ENCODE assay signal across 15 cellular contexts in genomic region chr17:1737531-1738291, GRCh38. TPM values are rescaled to one million over a fixed set of nuclear protein-coding genes. Genes with fewer than 3 reads are reported as not detected.
DNase-seq lines count a peak whose midpoint lies in the region; ATAC-seq and TF ChIP-seq lines count a peak whose summit lies in the region.
"Had no signal": no experiment of that assay in that cellular context is flagged by ENCODE, and none has a peak within 500 bp of the region (broad histone marks: within the 10 kb centered on the region; RNA-seq: fewer than 3 reads in every experiment).

No MANE protein-coding gene starts in this region.

- H3K9me3 Mint-ChIP-seq in endodermal cell: peaks cover 10% of the 10 kb centered on the region
- H3K9me3 Mint-ChIP-seq: activated T-helper 1 cell treated with anti-CD3 and anti-CD28 coated beads, Interleukin-12 subunit alpha, Interleukin-12 subunit beta, Interleukin-2, Interleukin-4 antibody, amounts not matched to agents 30 ng/mL and 10 ng/mL and 1 ng/mL, durations not matched to agents 14 hours and 24 hours and 36 hours; memory B cell had no signal

- no peak for DNase-seq in Right ventricle myocardium superior
- no peak for DNase-seq in left ventricle myocardium inferior
- DNase-seq in left colon: no peak
- DNase-seq in aorta: no peak
- no peak for DNase-seq in endodermal cell
- DNase-seq: activated CD4-positive, alpha-beta T cell treated with anti-CD3 and anti-CD28 coated beads, Interleukin-2, amount 50 U/mL, for 4 hours; GF-D8; MM.1S; NCI-H774; SHP77; T1000 had no signal

- H3K4me3 Mint-ChIP-seq in endodermal cell: no peak overlapping the region
- H3K4me3 Mint-ChIP-seq: activated T-helper 1 cell treated with anti-CD3 and anti-CD28 coated beads, Interleukin-12 subunit alpha, Interleukin-12 subunit beta, Interleukin-2, Interleukin-4 antibody, amounts not matched to agents 30 ng/mL and 10 ng/mL and 1 ng/mL, durations not matched to agents 14 hours and 24 hours and 36 hours; memory B cell had no signal

- H3K9me3 ChIP-seq in left ventricle myocardium inferior (replicated peaks): no peaks in the 10 kb centered on the region
- H3K9me3 ChIP-seq in aorta (ENCODE audit: control insufficient read depth, low read length): no peaks in the 10 kb centered on the region
- H3K9me3 ChIP-seq in endodermal cell (ENCODE audit: control insufficient read depth, low read length): no peaks in the 10 kb centered on the region
- H3K9me3 ChIP-seq: ascending aorta had no signal

- H3K36me3 ChIP-seq in left ventricle myocardium inferior (peaks cover 37% of the 10 kb centered on the region), aorta (ENCODE audit: control insufficient read depth in 1 of 2, insufficient read depth in 2 of 2, low read length in 1 of 2) (peaks cover 0 to 1% of the 10 kb centered on the region in 2 donors), endodermal cell (ENCODE audit: control insufficient read depth, insufficient read depth, low read length) (peaks cover 4% of the 10 kb centered on the region)

- ATAC-seq in Right ventricle myocardium superior (ENCODE audit: poor library complexity) (peak; percentile 40), left colon (peak; percentile 22), aorta (ENCODE audit: low FRiP score) (peak; percentile 14), GM18870 (IDR thresholded peaks at IDR 0.05; ENCODE audit: unreplicated experiment) (no peak)

- H3K27me3 ChIP-seq in left ventricle myocardium inferior (ENCODE audit: low read depth): no peaks in the 10 kb centered on the region
- no peaks in the 10 kb centered on the region for H3K27me3 ChIP-seq in aorta (ENCODE audit: control insufficient read depth in 1 of 2, insufficient read depth in 2 of 2, low read length in 1 of 2)
- H3K27me3 ChIP-seq in endodermal cell (ENCODE audit: control insufficient read depth, insufficient read depth, low read length, poor library complexity, severe bottlenecking): no peaks in the 10 kb centered on the region
- H3K27me3 ChIP-seq: ascending aorta had no signal

- H3K9ac ChIP-seq in endodermal cell (ENCODE audit: extremely low read depth, low read length, poor library complexity, severe bottlenecking): no peak overlapping the region

- intact Hi-C loops in Right ventricle myocardium superior (cut with DNase I) (no loop called here), left ventricle myocardium inferior (cut with micrococcal nuclease) (no loop called here), left colon (cut with DNase I, micrococcal nuclease) (no loop called here), aorta (cut with DNase I) (no loop called here)

- no peak for TF ChIP-seq CTCF in left ventricle myocardium inferior (IDR thresholded peaks at IDR 0.05; ENCODE audit: borderline replicate concordance)
- no peak for TF ChIP-seq CTCF in endodermal cell (conservative IDR thresholded peaks at IDR 0.05)

- H3K4me3 ChIP-seq in left ventricle myocardium inferior (no peak overlapping the region), aorta (ENCODE audit: low read length in 2 of 2) (no peak overlapping the region), endodermal cell (ENCODE audit: low read length) (no peak overlapping the region)
- H3K4me3 ChIP-seq: ascending aorta had no signal

- H3K27ac ChIP-seq in left ventricle myocardium inferior (replicated peaks): no peak overlapping the region
- H3K27ac ChIP-seq in aorta (ENCODE audit: low read depth in 1 of 2, low read length in 2 of 2): no peak overlapping the region
- H3K27ac ChIP-seq in endodermal cell (ENCODE audit: low read depth, low read length): no peak overlapping the region
- H3K27ac ChIP-seq: ascending aorta had no signal

- peaks cover 6% of the 10 kb centered on the region for H3K4me1 Mint-ChIP-seq in endodermal cell

- H3K36me3 Mint-ChIP-seq in endodermal cell (ENCODE audit: low read depth): peaks cover 23% of the 10 kb centered on the region

- H3K4me1 ChIP-seq in left ventricle myocardium inferior (peaks cover 24% of the 10 kb centered on the region), aorta (ENCODE audit: control insufficient read depth in 1 of 2, insufficient read depth in 2 of 2, low read length in 2 of 2) (no peaks in the 10 kb centered on the region), endodermal cell (ENCODE audit: control insufficient read depth, insufficient read depth, low read length) (no peaks in the 10 kb centered on the region)
- H3K4me1 ChIP-seq: ascending aorta had no signal

- H3K27me3 Mint-ChIP-seq in endodermal cell (ENCODE audit: insufficient read depth): peaks cover 1% of the 10 kb centered on the region
- H3K27me3 Mint-ChIP-seq: memory B cell had no signal

- WGBS in aorta, 2 donors: 88 to 93% methylated on average over 21 of the region's 21 CpGs
- 92 to 96% methylated on average over 14 to 21 of the region's 21 CpGs for WGBS in endodermal cell (ENCODE audit: insufficient coverage in 1 of 2, insufficient read length in 1 of 2), 2 experiments

- H3K27ac Mint-ChIP-seq in endodermal cell: no peak overlapping the region
- H3K27ac Mint-ChIP-seq: memory B cell had no signal

RNA-seq across cellular contexts. Expression of gene SERPINF2, which starts 5.0 kb away (rescaled TPM):
- total RNA-seq in Right ventricle myocardium superior (0.32 TPM), left ventricle myocardium inferior (0.33 TPM), left colon (1 to 10 TPM; 1.4 to 2.7 TPM), aorta (10 to 100 TPM; 14.9 to 15.1 TPM), endodermal cell (1 to 10 TPM in 1 of 2 donors, under 1 TPM in 1; 0.86 to 1.8 TPM)
- 1 to 10 TPM in 1 of 2 donors, under 1 TPM in 1; 0.13 to 1.0 TPM for polyA plus RNA-seq in aorta
- polyA plus RNA-seq in endodermal cell (2013, experiment 1 of 2): 0.50 TPM
- 0.41 TPM for polyA plus RNA-seq in endodermal cell (2013, experiment 2 of 2)

RNA-seq across cellular contexts. Expression of gene WDR81, which starts 13.2 kb away (rescaled TPM):
- total RNA-seq in Right ventricle myocardium superior (8.5 TPM), left ventricle myocardium inferior (9.3 TPM), left colon (10 to 100 TPM; 16.1 to 23.4 TPM), aorta (10 to 100 TPM; 16.1 to 27.3 TPM), endodermal cell (10 to 100 TPM; 13.4 to 17.9 TPM)
- 10 to 100 TPM in 1 of 2 donors, 1 to 10 TPM in 1; 3.0 to 13.1 TPM for polyA plus RNA-seq in aorta
- 8.0 TPM for polyA plus RNA-seq in endodermal cell (2013, experiment 1 of 2)
- polyA plus RNA-seq in endodermal cell (2013, experiment 2 of 2): 6.0 TPM

RNA-seq across cellular contexts. Expression of gene SERPINF1, which starts 24.1 kb away (rescaled TPM):
- total RNA-seq in Right ventricle myocardium superior (131 TPM), left ventricle myocardium inferior (122 TPM), left colon (10 to 100 TPM; 33.3 to 60.6 TPM), aorta (100 to 1,000 TPM; 378 to 941 TPM), endodermal cell (10 to 100 TPM; 39.7 to 64.1 TPM)
- 10 to 100 TPM in 1 of 2 donors, 1 to 10 TPM in 1; 5.3 to 48.1 TPM for polyA plus RNA-seq in aorta
- polyA plus RNA-seq in endodermal cell (2013, experiment 1 of 2): 36.7 TPM
- polyA plus RNA-seq in endodermal cell (2013, experiment 2 of 2): 33.9 TPM
- total RNA-seq: activated T-helper 1 cell treated with anti-CD3 and anti-CD28 coated beads, Interleukin-12 subunit alpha, Interleukin-12 subunit beta, Interleukin-2, Interleukin-4 antibody, amounts not matched to agents 30 ng/mL and 10 ng/mL and 1 ng/mL, durations not matched to agents 14 hours and 24 hours and 36 hours had no signal

RNA-seq across cellular contexts. Expression of gene TLCD2, which starts 27.5 kb away (rescaled TPM):
- 2.0 TPM for total RNA-seq in Right ventricle myocardium superior
- total RNA-seq in left ventricle myocardium inferior: 1.8 TPM
- 10 to 100 TPM; 33.1 to 50.7 TPM for total RNA-seq in left colon
- 1 to 10 TPM; 9.5 to 10.0 TPM for total RNA-seq in aorta
- polyA plus RNA-seq in aorta: 1 to 10 TPM; 2.7 to 3.5 TPM
- total RNA-seq in endodermal cell: 1 to 10 TPM in 1 of 2 donors, under 1 TPM in 1; 0.84 to 1.8 TPM
- 0.93 TPM for polyA plus RNA-seq in endodermal cell (2013, experiment 1 of 2)
- polyA plus RNA-seq in endodermal cell (2013, experiment 2 of 2): 0.99 TPM

RNA-seq across cellular contexts. Expression of gene PRPF8, which starts 53.0 kb away (rescaled TPM):
- total RNA-seq in Right ventricle myocardium superior (125 TPM), left ventricle myocardium inferior (136 TPM), left colon (100 to 1,000 TPM; 162 to 204 TPM), aorta (100 to 1,000 TPM; 183 to 235 TPM), endodermal cell (100 to 1,000 TPM; 298 to 375 TPM)
- polyA plus RNA-seq in aorta: 10 to 100 TPM; 14.7 to 88.9 TPM
- 230 TPM for polyA plus RNA-seq in endodermal cell (2013, experiment 1 of 2)
- 223 TPM for polyA plus RNA-seq in endodermal cell (2013, experiment 2 of 2)

Comparison
In these comparisons a context has a peak if more than half of its experiments do, and no peak if none do; other contexts are left out.
1. RNA of gene SERPINF2, which starts 5.0 kb away (total RNA-seq): 14.9 to 15.1 TPM in aorta; 1.4 to 2.7 TPM in left colon, 0.86 to 1.8 TPM in endodermal cell, 0.33 TPM in left ventricle myocardium inferior (single experiment) and 0.32 TPM in Right ventricle myocardium superior (single experiment); every median in the first group is over 4 times any median in the second.